ENCODE assay signal across 35 cellular contexts in the genomic region with DNA sequence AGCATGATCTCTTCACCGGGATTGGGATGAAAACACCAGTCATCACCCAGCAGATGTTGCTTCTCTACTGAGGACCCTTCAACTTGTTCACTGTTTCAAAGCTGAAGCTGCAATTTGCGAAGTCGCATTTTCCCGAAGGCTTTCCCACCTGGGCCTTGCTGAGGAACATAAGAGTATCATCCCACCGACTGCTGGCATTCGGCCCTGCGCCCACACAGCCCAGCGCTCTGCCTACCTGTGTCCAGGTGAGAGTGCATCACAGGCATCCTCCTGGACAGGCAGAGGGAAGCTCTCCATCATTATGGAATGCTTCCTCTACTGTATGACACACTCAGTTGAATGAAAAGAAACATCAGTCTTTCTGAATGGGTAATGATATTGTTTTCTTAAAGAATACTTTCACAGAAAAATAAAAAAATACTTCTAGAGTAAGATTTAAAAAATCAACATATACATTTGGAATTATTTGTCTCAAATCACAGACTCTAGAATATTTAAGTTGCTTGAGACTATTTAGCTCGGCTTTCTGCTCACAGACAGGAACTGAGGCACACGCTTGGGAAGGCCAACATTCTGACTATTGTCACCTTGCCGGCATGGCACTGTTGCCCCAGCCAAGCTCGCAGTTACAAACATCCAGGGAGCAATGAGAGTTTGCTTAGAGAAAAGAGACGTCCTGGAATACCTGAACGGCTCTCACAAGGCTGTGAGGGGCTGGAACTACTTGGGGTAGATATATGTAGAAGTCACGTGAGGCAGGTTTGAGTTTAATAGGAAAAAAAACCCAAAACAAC. TPM values are rescaled to one million over a fixed set of nuclear protein-coding genes. Genes with fewer than 3 reads are reported as not detected.
"Had no signal": no experiment of that assay in that cellular context is flagged by ENCODE, and none has a peak within 500 bp of the region (broad histone marks: within the 10 kb centered on the region; RNA-seq: fewer than 3 reads in every experiment).

No MANE protein-coding gene starts in this region.

- H3K27ac ChIP-seq: adrenal gland, body of pancreas, cardiac muscle cell, colonic mucosa, epithelial cell of prostate, esophagus squamous epithelium, gastroesophageal sphincter, WERI-Rb-1 had no signal

- DNase-seq: activated B cell treated with CpG ODN at 0.5 μM for 24 hours; activated CD4-positive, alpha-beta memory T cell treated with anti-CD3 and anti-CD28 coated beads for 36 hours; activated CD4-positive, alpha-beta T cell treated with anti-CD3 and anti-CD28 coated beads for 36 hours; activated CD4-positive, alpha-beta T cell treated with anti-CD3 and anti-CD28 coated beads, Interleukin-2, amount 10 ng/mL, durations not matched to agents 24 days and 14 days; activated CD4-positive, CD25-positive, alpha-beta regulatory T cell treated with anti-CD3 and anti-CD28 coated beads, Interleukin-2, amount 50 U/mL, for 72 hours; activated CD8-positive, alpha-beta memory T cell treated with anti-CD3 and anti-CD28 coated beads, Interleukin-2, amount 10 ng/mL, durations not matched to agents 7 days and 5 days; activated CD8-positive, alpha-beta memory T cell treated with anti-CD3 and anti-CD28 coated beads, Interleukin-2, amount 50 U/mL, for 4 hours; activated CD8-positive, alpha-beta T cell treated with anti-CD3 and anti-CD28 coated beads, Interleukin-2, amount 10 ng/mL, durations not matched to agents 7 days and 5 days; activated effector memory CD4-positive, alpha-beta T cell treated with anti-CD3 and anti-CD28 coated beads, Interleukin-2, amount 50 U/mL, for 16 hours; activated naive CD4-positive, alpha-beta T cell treated with anti-CD3 and anti-CD28 coated beads for 36 hours; activated naive CD8-positive, alpha-beta T cell treated with anti-CD3 and anti-CD28 coated beads for 36 hours; activated naive CD8-positive, alpha-beta T cell treated with anti-CD3 and anti-CD28 coated beads, Interleukin-2, amount 50 U/mL, for 24 hours; activated T-cell treated with anti-CD3 and anti-CD28 coated beads, Interleukin-2, amount 50 U/mL, for 1 hour; activated T-cell treated with anti-CD3 and anti-CD28 coated beads, Interleukin-2, amount 50 U/mL, for 48 hours; adrenal gland; amygdala; body of pancreas; central memory CD4-positive, alpha-beta T cell; cerebellar nuclear complex; colonic mucosa; effector CD8-positive, alpha-beta T cell; esophagus squamous epithelium; foreskin melanocyte; head of caudate nucleus; T-helper 1 cell; T-helper 17 cell; T1000; WERI-Rb-1 had no signal

- H3K27me3 Mint-ChIP-seq: activated CD4-positive, alpha-beta memory T cell treated with anti-CD3 and anti-CD28 coated beads for 36 hours; activated CD4-positive, alpha-beta T cell treated with anti-CD3 and anti-CD28 coated beads for 36 hours; activated CD4-positive, alpha-beta T cell treated with anti-CD3 and anti-CD28 coated beads, Interleukin-2, amount 10 ng/mL, durations not matched to agents 24 days and 14 days; activated CD8-positive, alpha-beta memory T cell treated with anti-CD3 and anti-CD28 coated beads, Interleukin-2, amount 10 ng/mL, durations not matched to agents 7 days and 5 days; activated naive CD4-positive, alpha-beta T cell treated with anti-CD3 and anti-CD28 coated beads, Interleukin-2, amount 50 U/mL, for 24 hours; activated naive CD8-positive, alpha-beta T cell treated with anti-CD3 and anti-CD28 coated beads for 36 hours; activated naive CD8-positive, alpha-beta T cell treated with anti-CD3 and anti-CD28 coated beads, Interleukin-2, amount 50 U/mL, for 24 hours; T-helper 17 cell had no signal

- H3K27ac Mint-ChIP-seq: activated B cell treated with CpG ODN at 0.5 μM for 24 hours; activated CD4-positive, alpha-beta memory T cell treated with anti-CD3 and anti-CD28 coated beads for 36 hours; activated CD4-positive, alpha-beta T cell treated with anti-CD3 and anti-CD28 coated beads for 36 hours; activated CD4-positive, alpha-beta T cell treated with anti-CD3 and anti-CD28 coated beads, Interleukin-2, amount 10 ng/mL, durations not matched to agents 24 days and 14 days; activated CD8-positive, alpha-beta memory T cell treated with anti-CD3 and anti-CD28 coated beads, Interleukin-2, amount 10 ng/mL, durations not matched to agents 7 days and 5 days; activated CD8-positive, alpha-beta T cell treated with anti-CD3 and anti-CD28 coated beads, Interleukin-2, amount 10 ng/mL, durations not matched to agents 7 days and 5 days; activated naive CD4-positive, alpha-beta T cell treated with anti-CD3 and anti-CD28 coated beads for 36 hours; activated naive CD4-positive, alpha-beta T cell treated with anti-CD3 and anti-CD28 coated beads, Interleukin-2, amount 50 U/mL, for 24 hours; activated naive CD8-positive, alpha-beta T cell treated with anti-CD3 and anti-CD28 coated beads for 36 hours; activated naive CD8-positive, alpha-beta T cell treated with anti-CD3 and anti-CD28 coated beads, Interleukin-2, amount 50 U/mL, for 24 hours; activated T-helper 1 cell treated with anti-CD3 and anti-CD28 coated beads, Interleukin-12 subunit alpha, Interleukin-12 subunit beta, Interleukin-2, Interleukin-4 antibody, amounts not matched to agents 30 ng/mL and 10 ng/mL and 1 ng/mL, durations not matched to agents 14 hours and 24 hours and 36 hours; activated T-helper 2 cell treated with anti-CD3 and anti-CD28 coated beads, Interferon-gamma antibody, Interleukin-2, Interleukin-4, amounts not matched to agents 10 μg/mL and 5 μg/mL and 100 μg/mL, durations not matched to agents 14 hours and 24 hours and 36 hours; T-helper 17 cell; T-helper 2 cell treated with Interferon-gamma antibody and Interleukin-4, amounts not matched to agents 5 μg/mL and 100 μg/mL, for 36 hours had no signal

- H3K27me3 ChIP-seq: adrenal gland, body of pancreas, cardiac muscle cell, colonic mucosa, esophagus squamous epithelium, gastroesophageal sphincter had no signal

- H3K36me3 Mint-ChIP-seq: activated CD4-positive, alpha-beta memory T cell treated with anti-CD3 and anti-CD28 coated beads for 36 hours; activated CD8-positive, alpha-beta memory T cell treated with anti-CD3 and anti-CD28 coated beads, Interleukin-2, amount 10 ng/mL, durations not matched to agents 7 days and 5 days had no signal

- H3K4me1 Mint-ChIP-seq: activated CD4-positive, alpha-beta T cell treated with anti-CD3 and anti-CD28 coated beads for 36 hours; activated CD4-positive, alpha-beta T cell treated with anti-CD3 and anti-CD28 coated beads, Interleukin-2, amount 10 ng/mL, durations not matched to agents 24 days and 14 days; activated naive CD4-positive, alpha-beta T cell treated with anti-CD3 and anti-CD28 coated beads, Interleukin-2, amount 50 U/mL, for 24 hours; activated naive CD8-positive, alpha-beta T cell treated with anti-CD3 and anti-CD28 coated beads for 36 hours; activated naive CD8-positive, alpha-beta T cell treated with anti-CD3 and anti-CD28 coated beads, Interleukin-2, amount 50 U/mL, for 24 hours had no signal

- H3K9me3 ChIP-seq: adrenal gland, body of pancreas, colonic mucosa, esophagus squamous epithelium, gastroesophageal sphincter had no signal

- H3K4me1 ChIP-seq: adrenal gland, body of pancreas, colonic mucosa, esophagus squamous epithelium, gastroesophageal sphincter had no signal

- H3K36me3 ChIP-seq: adrenal gland, cardiac muscle cell, colonic mucosa, esophagus squamous epithelium, gastroesophageal sphincter, WERI-Rb-1 had no signal

- H3K9me3 Mint-ChIP-seq: activated B cell treated with CpG ODN at 0.5 μM for 24 hours; activated CD4-positive, alpha-beta memory T cell treated with anti-CD3 and anti-CD28 coated beads for 36 hours; activated CD4-positive, alpha-beta T cell treated with anti-CD3 and anti-CD28 coated beads, Interleukin-2, amount 10 ng/mL, durations not matched to agents 24 days and 14 days; activated naive CD4-positive, alpha-beta T cell treated with anti-CD3 and anti-CD28 coated beads for 36 hours; activated naive CD4-positive, alpha-beta T cell treated with anti-CD3 and anti-CD28 coated beads, Interleukin-2, amount 50 U/mL, for 24 hours; activated naive CD8-positive, alpha-beta T cell treated with anti-CD3 and anti-CD28 coated beads for 36 hours; activated naive CD8-positive, alpha-beta T cell treated with anti-CD3 and anti-CD28 coated beads, Interleukin-2, amount 50 U/mL, for 24 hours; activated T-helper 1 cell treated with anti-CD3 and anti-CD28 coated beads, Interleukin-12 subunit alpha, Interleukin-12 subunit beta, Interleukin-2, Interleukin-4 antibody, amounts not matched to agents 30 ng/mL and 10 ng/mL and 1 ng/mL, durations not matched to agents 14 hours and 24 hours and 36 hours; activated T-helper 2 cell treated with anti-CD3 and anti-CD28 coated beads, Interferon-gamma antibody, Interleukin-2, Interleukin-4, amounts not matched to agents 10 μg/mL and 5 μg/mL and 100 μg/mL, durations not matched to agents 14 hours and 24 hours and 36 hours; T-helper 2 cell treated with Interferon-gamma antibody and Interleukin-4, amounts not matched to agents 5 μg/mL and 100 μg/mL, for 36 hours had no signal

- H3K4me3 ChIP-seq: adrenal gland, body of pancreas, cardiac muscle cell, colonic mucosa, esophagus squamous epithelium, gastroesophageal sphincter had no signal

- H3K4me3 Mint-ChIP-seq: activated B cell treated with CpG ODN at 0.5 μM for 24 hours; activated CD4-positive, alpha-beta memory T cell treated with anti-CD3 and anti-CD28 coated beads for 36 hours; activated CD4-positive, alpha-beta T cell treated with anti-CD3 and anti-CD28 coated beads for 36 hours; activated CD4-positive, alpha-beta T cell treated with anti-CD3 and anti-CD28 coated beads, Interleukin-2, amount 10 ng/mL, durations not matched to agents 24 days and 14 days; activated CD8-positive, alpha-beta memory T cell treated with anti-CD3 and anti-CD28 coated beads, Interleukin-2, amount 10 ng/mL, durations not matched to agents 7 days and 5 days; activated CD8-positive, alpha-beta T cell treated with anti-CD3 and anti-CD28 coated beads, Interleukin-2, amount 10 ng/mL, durations not matched to agents 7 days and 5 days; activated naive CD4-positive, alpha-beta T cell treated with anti-CD3 and anti-CD28 coated beads for 36 hours; activated naive CD4-positive, alpha-beta T cell treated with anti-CD3 and anti-CD28 coated beads, Interleukin-2, amount 50 U/mL, for 24 hours; activated naive CD8-positive, alpha-beta T cell treated with anti-CD3 and anti-CD28 coated beads for 36 hours; activated naive CD8-positive, alpha-beta T cell treated with anti-CD3 and anti-CD28 coated beads, Interleukin-2, amount 50 U/mL, for 24 hours; activated T-helper 1 cell treated with anti-CD3 and anti-CD28 coated beads, Interleukin-12 subunit alpha, Interleukin-12 subunit beta, Interleukin-2, Interleukin-4 antibody, amounts not matched to agents 30 ng/mL and 10 ng/mL and 1 ng/mL, durations not matched to agents 14 hours and 24 hours and 36 hours; T-helper 17 cell; T-helper 2 cell treated with Interferon-gamma antibody and Interleukin-4, amounts not matched to agents 5 μg/mL and 100 μg/mL, for 36 hours had no signal

RNA-seq across cellular contexts. Expression of gene FOXC1, which starts 48.7 kb away (rescaled TPM):
- total RNA-seq: activated CD8-positive, alpha-beta T cell treated with anti-CD3 and anti-CD28 coated beads, Interleukin-2, amount 10 ng/mL, durations not matched to agents 7 days and 5 days; activated naive CD4-positive, alpha-beta T cell treated with anti-CD3 and anti-CD28 coated beads for 36 hours; activated naive CD8-positive, alpha-beta T cell treated with anti-CD3 and anti-CD28 coated beads for 36 hours had no signal
